ENCODE assay signal across 13 cellular contexts in the genomic region with DNA sequence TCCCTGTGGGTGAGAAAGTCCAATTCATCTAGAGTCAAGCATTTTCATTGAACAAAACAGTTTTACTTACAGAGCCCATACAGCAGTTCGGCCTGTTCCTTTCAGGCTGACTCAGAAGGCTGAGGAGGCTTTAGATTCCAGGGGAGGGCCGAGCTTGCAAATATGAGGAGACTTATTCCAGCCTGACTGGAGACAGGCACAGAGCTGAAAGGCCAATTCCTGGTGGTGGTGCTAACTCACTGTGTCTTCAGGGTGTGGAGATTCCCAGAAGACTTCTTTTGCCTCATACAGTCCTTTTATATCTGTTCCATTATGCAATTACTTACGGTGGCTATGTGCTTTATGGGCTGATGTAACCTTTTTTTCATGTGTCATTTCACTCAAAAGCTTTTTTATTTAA. TPM values are rescaled to one million over a fixed set of nuclear protein-coding genes. Genes with fewer than 3 reads are reported as not detected.
DNase-seq lines count a peak whose midpoint lies in the region; ATAC-seq, FAIRE-seq and TF ChIP-seq lines count a peak whose summit lies in the region.
"Had no signal": no experiment of that assay in that cellular context is flagged by ENCODE, and none has a peak within 500 bp of the region (broad histone marks: within the 10 kb centered on the region; RNA-seq: fewer than 3 reads in every experiment).

A gene with protein sequence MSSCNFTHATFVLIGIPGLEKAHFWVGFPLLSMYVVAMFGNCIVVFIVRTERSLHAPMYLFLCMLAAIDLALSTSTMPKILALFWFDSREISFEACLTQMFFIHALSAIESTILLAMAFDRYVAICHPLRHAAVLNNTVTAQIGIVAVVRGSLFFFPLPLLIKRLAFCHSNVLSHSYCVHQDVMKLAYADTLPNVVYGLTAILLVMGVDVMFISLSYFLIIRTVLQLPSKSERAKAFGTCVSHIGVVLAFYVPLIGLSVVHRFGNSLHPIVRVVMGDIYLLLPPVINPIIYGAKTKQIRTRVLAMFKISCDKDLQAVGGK (minus strand): TSS at position 271 of the 400 bp plus-strand sequence. CDS start 15,142 bp downstream, outside the sequence.

- no peak within 1 kb of the TSS for H2BK12ac ChIP-seq in H1 (ENCODE audit: low read depth, low read length)

- no peaks in the 10 kb centered on the region for H3K79me2 ChIP-seq in H1 (ENCODE audit: control insufficient read depth in 1 of 2, insufficient read depth in 2 of 2, low read length in 2 of 2)

- no peak within 1 kb of the TSS for H3K4me3 Mint-ChIP-seq in activated CD8-positive, alpha-beta T cell treated with anti-CD3 and anti-CD28 coated beads, Interleukin-2, amount 10 ng/mL, durations not matched to agents 7 days and 5 days
- H3K4me3 Mint-ChIP-seq: activated B cell treated with CpG ODN at 0.5 μM for 24 hours; dendritic cell treated with granulocyte-macrophage colony-stimulating factor and Interleukin-4, amounts not matched to agents 40 ng/mL and 50 ng/mL, for 4 days had no signal

- H3K18ac ChIP-seq in H1 (ENCODE audit: extremely low read depth, low read length): no peak within 1 kb of the TSS

- no peak within 1 kb of the TSS for H3K56ac ChIP-seq in H1 (replicated peaks; ENCODE audit: insufficient read length, low read depth, low read length)

- no peaks in the 10 kb centered on the region for H3K79me1 ChIP-seq in H1 (ENCODE audit: low read depth, low read length)

- POLR2A ChIA-PET in H1 (lab: Charles Lee; ENCODE audit: partially characterized antibody): no interaction called here
- POLR2A ChIA-PET in activated CD8-positive, alpha-beta T cell treated with anti-CD3 and anti-CD28 coated beads, Interleukin-2, amount 10 ng/mL, durations not matched to agents 7 days and 5 days (lab: Charles Lee): no interaction called here

- no peak within 1 kb of the TSS for H3K14ac ChIP-seq in H1 (ENCODE audit: insufficient read length)

- no peak within 1 kb of the TSS for H3K23ac ChIP-seq in H1 (ENCODE audit: insufficient read length)

- no peak within 1 kb of the TSS for H3K4ac ChIP-seq in H1 (replicated peaks; ENCODE audit: insufficient read length, low read depth, low read length)

- TF ChIP-seq EP300 in H1 (IDR thresholded peaks at IDR 0.05; ENCODE audit: borderline replicate concordance in 1 of 2, low read depth in 2 of 2, low read length in 2 of 2): no peak

- peak; percentile 3 for DNase-seq in GM04504 (ENCODE audit: low read depth)
- DNase-seq in NCI-H510A treated with DMSO at 0.1 percent for 48 hours (lab: John Stamatoyannopoulos, UW): peak; percentile 92
- peak in 1 of 2 experiments; percentile 9 for DNase-seq in H1 (ENCODE audit: low read depth in 1 of 2, low spot score in 2 of 2)
- DNase-seq in retinal pigment epithelial cell (ENCODE audit: low read depth): peak; percentile 80
- DNase-seq in MV-4-11 (lab: John Stamatoyannopoulos, UW): no peak
- no peak for DNase-seq in HAP-1 (ENCODE audit: low spot score in 2 of 2)
- DNase-seq in activated CD8-positive, alpha-beta T cell treated with anti-CD3 and anti-CD28 coated beads, Interleukin-2, amount 10 ng/mL, durations not matched to agents 7 days and 5 days: no peak
- DNase-seq in middle frontal gyrus (ENCODE audit: extremely low spot score, low spot score): no peak
- DNase-seq: activated B cell treated with CpG ODN at 0.5 μM for 24 hours, upper lobe of left lung had no signal

- no peaks in the 10 kb centered on the region for H3K9me3 ChIP-seq in H1 (ENCODE audit: insufficient read depth in 2 of 2, low read depth in 1 of 2, low read length in 1 of 2)
- H3K9me3 ChIP-seq in HAP-1: no peaks in the 10 kb centered on the region
- H3K9me3 ChIP-seq: upper lobe of left lung had no signal

- H3K36me3 Mint-ChIP-seq in activated CD8-positive, alpha-beta T cell treated with anti-CD3 and anti-CD28 coated beads, Interleukin-2, amount 10 ng/mL, durations not matched to agents 7 days and 5 days (ENCODE audit: low read depth): no peaks in the 10 kb centered on the region

- no peak within 1 kb of the TSS for H3K4me2 ChIP-seq in H1 (ENCODE audit: insufficient read depth in 1 of 2, low read depth in 2 of 2, low read length in 2 of 2)

- 90% methylated on average over 3 of the region's 3 CpGs; no CpG with 5 or more reads in 1 of the 2 experiments for WGBS in H1 (ENCODE audit: extremely low coverage in 1 of 2, insufficient coverage in 1 of 2, insufficient read length in 1 of 2, insufficient replicate concordance in 2 of 2, low coverage in 1 of 2, low lambda C conversion rate in 2 of 2, missing lambda C conversion rate in 1 of 2), 2 experiments

- peak; percentile 16 to 41 for TF ChIP-seq RAD21 in H1 (IDR thresholded peaks at IDR 0.05 in 1 of 2, conservative IDR thresholded peaks at IDR 0.05 in 1 of 2; ENCODE audit: low read depth in 2 of 2, low read length in 2 of 2)

- peaks cover 3% of the 10 kb centered on the region for H3K27me3 Mint-ChIP-seq in activated CD8-positive, alpha-beta T cell treated with anti-CD3 and anti-CD28 coated beads, Interleukin-2, amount 10 ng/mL, durations not matched to agents 7 days and 5 days (ENCODE audit: low read depth)
- H3K27me3 Mint-ChIP-seq: dendritic cell treated with granulocyte-macrophage colony-stimulating factor and Interleukin-4, amounts not matched to agents 40 ng/mL and 50 ng/mL, for 4 days had no signal

- H2BK5ac ChIP-seq in H1 (ENCODE audit: low read depth, low read length): no peak within 1 kb of the TSS

- ATAC-seq in activated CD8-positive, alpha-beta T cell treated with anti-CD3 and anti-CD28 coated beads, Interleukin-2, amount 10 ng/mL, durations not matched to agents 7 days and 5 days: no peak
- ATAC-seq: Right ventricle myocardium inferior had no signal

- H2BK15ac ChIP-seq in H1 (ENCODE audit: low read length): no peak within 1 kb of the TSS

- H3K27me3 ChIP-seq in H1 (replicated peaks in 1 of 4; ENCODE audit: control insufficient read depth in 3 of 4, extremely low read depth in 1 of 4, insufficient read depth in 3 of 4, low read length in 3 of 4): no peaks in the 10 kb centered on the region
- no peaks in the 10 kb centered on the region for H3K27me3 ChIP-seq in HAP-1 (ENCODE audit: low read depth)
- H3K27me3 ChIP-seq: upper lobe of left lung had no signal

- in situ Hi-C loops in HAP-1 (cut with MboI; ENCODE audit: low sequenced_read_pairs): no loop called here

- H3K4me1 Mint-ChIP-seq in activated CD8-positive, alpha-beta T cell treated with anti-CD3 and anti-CD28 coated beads, Interleukin-2, amount 10 ng/mL, durations not matched to agents 7 days and 5 days (ENCODE audit: low read depth): no peaks in the 10 kb centered on the region
- H3K4me1 Mint-ChIP-seq: activated B cell treated with CpG ODN at 0.5 μM for 24 hours had no signal

- no peak within 1 kb of the TSS for H4K91ac ChIP-seq in H1 (replicated peaks; ENCODE audit: insufficient read length, low read length)

- CTCF ChIA-PET in H1 (lab: Charles Lee; ENCODE audit: partially characterized antibody): interaction anchor here (1.0 to 1.4 kb wide), 3 partner anchors 14 to 61 kb away, joined by 3 to 4 read pairs (median 4); no protein-coding TSS in a partner anchor
- CTCF ChIA-PET in activated CD8-positive, alpha-beta T cell treated with anti-CD3 and anti-CD28 coated beads, Interleukin-2, amount 10 ng/mL, durations not matched to agents 7 days and 5 days (lab: Charles Lee): no interaction called here

- no peak within 1 kb of the TSS for H3K27ac ChIP-seq in H1 (ENCODE audit: low read depth, low read length)
- H3K27ac ChIP-seq: upper lobe of left lung had no signal

- no peaks in the 10 kb centered on the region for H4K20me1 ChIP-seq in H1 (replicated peaks in 1 of 2; ENCODE audit: control insufficient read depth in 1 of 2, insufficient read depth in 2 of 2, low read length in 2 of 2)

- no peak within 1 kb of the TSS for H2AK5ac ChIP-seq in H1 (ENCODE audit: low read depth, low read length)

- no peak for FAIRE-seq in H1 (lab: Jason Lieb, UNC)

- no peak within 1 kb of the TSS for H3K9ac ChIP-seq in H1 (replicated peaks in 1 of 4; ENCODE audit: extremely low read depth in 1 of 4, low read depth in 3 of 4, low read length in 3 of 4)

- H2AFZ ChIP-seq in H1 (ENCODE audit: low read length): no peak within 1 kb of the TSS

- H3K4me3 ChIP-seq in H1 (ENCODE audit: extremely low read depth in 1 of 4, insufficient read depth in 2 of 4, low read depth in 3 of 4, low read length in 4 of 4) (no peak within 1 kb of the TSS), retinal pigment epithelial cell (ENCODE audit: low read length) (peak within 1 kb of the TSS; percentile 12), HAP-1 (no peak within 1 kb of the TSS)
- H3K4me3 ChIP-seq: upper lobe of left lung had no signal

- TF ChIP-seq CTCF in H1 (IDR thresholded peaks at IDR 0.05; ENCODE audit: control extremely low read depth in 1 of 3, insufficient read depth in 1 of 3, low read depth in 1 of 3, low read length in 3 of 3): no peak
- peak; percentile 25 for TF ChIP-seq CTCF in retinal pigment epithelial cell (conservative IDR thresholded peaks at IDR 0.05; ENCODE audit: low read depth, low read length)

- H3K4me1 ChIP-seq in H1 (replicated peaks in 1 of 4; ENCODE audit: control insufficient read depth in 3 of 4, insufficient read depth in 4 of 4, low read length in 3 of 4) (no peaks in the 10 kb centered on the region), HAP-1 (no peaks in the 10 kb centered on the region)
- H3K4me1 ChIP-seq: upper lobe of left lung had no signal

- no peak within 1 kb of the TSS for H3K27ac Mint-ChIP-seq in activated CD8-positive, alpha-beta T cell treated with anti-CD3 and anti-CD28 coated beads, Interleukin-2, amount 10 ng/mL, durations not matched to agents 7 days and 5 days
- H3K27ac Mint-ChIP-seq: activated B cell treated with CpG ODN at 0.5 μM for 24 hours; activated T-helper 2 cell treated with anti-CD3 and anti-CD28 coated beads, Interferon-gamma antibody, Interleukin-2, Interleukin-4, amounts not matched to agents 10 μg/mL and 5 μg/mL and 100 μg/mL, durations not matched to agents 14 hours and 24 hours and 36 hours; dendritic cell treated with granulocyte-macrophage colony-stimulating factor and Interleukin-4, amounts not matched to agents 40 ng/mL and 50 ng/mL, for 4 days had no signal

- H3K36me3 ChIP-seq in H1 (ENCODE audit: control insufficient read depth in 2 of 4, insufficient read depth in 4 of 4, low read length in 3 of 4) (no peaks in the 10 kb centered on the region), HAP-1 (replicated peaks) (no peaks in the 10 kb centered on the region)
- H3K36me3 ChIP-seq: upper lobe of left lung had no signal

- no peak for TF ChIP-seq POLR2A in H1 (IDR thresholded peaks at IDR 0.05; ENCODE audit: control extremely low read depth in 1 of 2, low read depth in 2 of 2, low read length in 2 of 2)

- peak within 1 kb of the TSS; percentile 85 for H4K8ac ChIP-seq in H1 (ENCODE audit: extremely low read depth, insufficient read depth, low read length)

- no peak within 1 kb of the TSS for H2BK20ac ChIP-seq in H1 (ENCODE audit: low read length)

- no peaks in the 10 kb centered on the region for H3K9me3 Mint-ChIP-seq in activated CD8-positive, alpha-beta T cell treated with anti-CD3 and anti-CD28 coated beads, Interleukin-2, amount 10 ng/mL, durations not matched to agents 7 days and 5 days (ENCODE audit: insufficient read depth)
- H3K9me3 Mint-ChIP-seq: activated B cell treated with CpG ODN at 0.5 μM for 24 hours; activated T-helper 2 cell treated with anti-CD3 and anti-CD28 coated beads, Interferon-gamma antibody, Interleukin-2, Interleukin-4, amounts not matched to agents 10 μg/mL and 5 μg/mL and 100 μg/mL, durations not matched to agents 14 hours and 24 hours and 36 hours; dendritic cell treated with granulocyte-macrophage colony-stimulating factor and Interleukin-4, amounts not matched to agents 40 ng/mL and 50 ng/mL, for 4 days had no signal

- no peaks in the 10 kb centered on the region for H3K23me2 ChIP-seq in H1 (ENCODE audit: low read depth, low read length)

- H4K5ac ChIP-seq in H1 (ENCODE audit: insufficient read length, low read depth, low read length): no peak within 1 kb of the TSS

- H2BK120ac ChIP-seq in H1 (replicated peaks; ENCODE audit: low read depth, low read length): no peak within 1 kb of the TSS

RNA-seq across cellular contexts. Expression of the gene that starts here (rescaled TPM):
- total RNA-seq in H1 (2021; fragmentation: NEBNext Ultra II Directional; extraction: Animal tissue kit (Norgen Biotek cat#: 25700)): not detected in 2 replicates
- polyA plus RNA-seq in H1 (2011; rRNA removed): not detected in 2 replicates
- not detected for polyA plus RNA-seq in H1 (2011; cell fraction: cytosol; rRNA removed)
- not detected for polyA plus RNA-seq in H1 (2011; cell fraction: nucleus; rRNA removed)
- not detected in 4 replicates for polyA plus RNA-seq in H1 (2012, experiment 1 of 2)
- polyA plus RNA-seq in H1 (2012, experiment 2 of 2): not detected
- polyA plus RNA-seq in H1 (2013, experiment 1 of 2): not detected
- not detected for polyA plus RNA-seq in H1 (2013, experiment 2 of 2)
- polyA minus RNA-seq in H1 (2011; rRNA and poly(A)+ RNA removed): not detected in 2 replicates
- polyA minus RNA-seq in H1 (2011; cell fraction: cytosol; rRNA and poly(A)+ RNA removed): not detected
- not detected for polyA minus RNA-seq in H1 (2011; cell fraction: nucleus; rRNA and poly(A)+ RNA removed)
- total RNA-seq in activated CD8-positive, alpha-beta T cell treated with anti-CD3 and anti-CD28 coated beads, Interleukin-2, amount 10 ng/mL, durations not matched to agents 7 days and 5 days: not detected
- total RNA-seq: activated B cell treated with CpG ODN at 0.5 μM for 24 hours; activated T-helper 2 cell treated with anti-CD3 and anti-CD28 coated beads, Interferon-gamma antibody, Interleukin-2, Interleukin-4, amounts not matched to agents 10 μg/mL and 5 μg/mL and 100 μg/mL, durations not matched to agents 14 hours and 24 hours and 36 hours; upper lobe of left lung had no signal

Comparison
In these comparisons a context has a peak if more than half of its experiments do, and no peak if none do; other contexts are left out.
1. DNase-seq: peak in GM04504 (single experiment), NCI-H510A treated with DMSO at 0.1 percent for 48 hours (single experiment) and retinal pigment epithelial cell (single experiment); none in MV-4-11 (single experiment), HAP-1 (0 of 2), activated CD8-positive, alpha-beta T cell treated with anti-CD3 and anti-CD28 coated beads, Interleukin-2, amount 10 ng/mL, durations not matched to agents 7 days and 5 days (single experiment) and middle frontal gyrus (single experiment).